ENCODE assay signal across 25 cellular contexts in the genomic region with DNA sequence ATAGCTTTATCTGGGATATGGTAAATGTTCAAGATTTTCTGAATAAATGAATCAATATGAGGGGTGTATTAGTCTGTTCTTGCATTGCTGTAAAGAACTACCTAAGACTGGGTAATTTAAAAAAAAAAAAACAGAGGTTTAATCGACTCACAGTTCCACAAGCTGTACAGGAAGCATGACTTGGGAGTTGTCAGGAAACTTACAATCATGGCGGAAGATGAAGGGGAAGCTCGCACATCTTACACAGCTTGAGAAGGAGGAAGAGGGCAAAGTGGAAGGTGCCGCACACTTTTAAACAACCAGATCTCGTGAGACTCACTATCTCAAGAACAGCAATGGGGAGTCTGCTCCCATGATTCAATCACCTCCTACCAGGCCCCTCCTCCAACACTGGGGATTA.
"Had no signal": no experiment of that assay in that cellular context is flagged by ENCODE, and none has a peak within 500 bp of the region (broad histone marks: within the 10 kb centered on the region; RNA-seq: fewer than 3 reads in every experiment).

No MANE protein-coding gene starts in this region.

- DNase-seq: Karpas-422, KG1, MG63, NCI-H1092, NCI-H1105 treated with DMSO at 0.1 percent for 48 hours, NCI-H1417 treated with DMSO at 0.1 percent for 48 hours, NCI-H146, NCI-H1694 treated with DMSO at 0.1 percent for 48 hours, NCI-H1930, NCI-H2081, NCI-H2107, NCI-H2227 treated with DMSO at 0.1 percent for 48 hours, NCI-H446, NCI-H510A, NCI-H524 treated with DMSO at 0.1 percent for 48 hours, NCI-H69, NCI-H774, Right ventricle myocardium superior, RPMI8226, SIG-M5 had no signal

- H3K27me3 ChIP-seq: MG63, SJSA1 had no signal

- H3K9me3 ChIP-seq: MG63, SJSA1 had no signal

- H3K27ac ChIP-seq: HL-60, SJSA1, SK-N-MC had no signal

- H3K4me1 ChIP-seq: SJSA1 had no signal

- H3K4me3 ChIP-seq: MG63, SJSA1, SK-N-MC had no signal

- FAIRE-seq: HTR-8/SVneo, RCC 7860 had no signal

- H3K36me3 ChIP-seq: MG63, SJSA1 had no signal
